16 cellular contexts compared by ENCODE assay signal in genomic region chr2:56288863-56289580, GRCh38.
A peak's percentile ranks its signal among the peaks of the same experiment; 100 is the strongest.
DNase-seq lines count a peak whose midpoint lies in the region; ATAC-seq, FAIRE-seq and TF ChIP-seq lines count a peak whose summit lies in the region.
"Had no signal": no experiment of that assay in that cellular context is flagged by ENCODE, and none has a peak within 500 bp of the region (broad histone marks: within the 10 kb centered on the region; RNA-seq: fewer than 3 reads in every experiment).

No MANE protein-coding gene starts in this region.

- H3K4me2 ChIP-seq in GM12878 (ENCODE audit: control insufficient read depth, insufficient read depth) (no peak overlapping the region), neural progenitor cell (no peak overlapping the region), mesenchymal stem cell (ENCODE audit: low read length, poor library complexity, severe bottlenecking) (no peak overlapping the region)
- H3K4me2 ChIP-seq: A549 had no signal

- H3K4me3 Mint-ChIP-seq in neural progenitor cell = no peak overlapping the region

- H2BK120ac ChIP-seq in mesenchymal stem cell (ENCODE audit: low read depth, low read length) = no peak overlapping the region

- H3K9me3 Mint-ChIP-seq in neural progenitor cell = no peaks in the 10 kb centered on the region

- H3K23ac ChIP-seq in mesenchymal stem cell (ENCODE audit: low read length in 2 of 2) = no peak overlapping the region

- no peaks in the 10 kb centered on the region for H4K20me1 ChIP-seq in GM12878 (ENCODE audit: control insufficient read depth, insufficient read depth)
- no peaks in the 10 kb centered on the region for H4K20me1 ChIP-seq in neural progenitor cell (ENCODE audit: low read depth)

- H3K36me3 ChIP-seq in GM12878 (ENCODE audit: control insufficient read depth in 2 of 2, insufficient read depth in 2 of 2, low read length in 1 of 2) (no peaks in the 10 kb centered on the region), neural progenitor cell (no peaks in the 10 kb centered on the region), mesenchymal stem cell (ENCODE audit: control insufficient read depth in 1 of 2, insufficient read depth in 2 of 2, low read depth in 1 of 2, low read length in 2 of 2) (no peaks in the 10 kb centered on the region)
- H3K36me3 ChIP-seq: HAP-1, thyroid gland had no signal

- no TSS peak for BruUV-seq in GM12878 (replicated peaks; lab: Mats Ljungman, UMichigan)

- H2BK5ac ChIP-seq in mesenchymal stem cell (ENCODE audit: low read depth, low read length, poor library complexity, severe bottlenecking) = no peak overlapping the region

- no peak overlapping the region for H2AFZ ChIP-seq in GM12878 (ENCODE audit: control insufficient read depth, low read depth, low read length)
- H2AFZ ChIP-seq in neural progenitor cell (replicated peaks) = no peak overlapping the region
- H2AFZ ChIP-seq in mesenchymal stem cell (ENCODE audit: low read depth, low read length) = no peak overlapping the region

- TF ChIP-seq POLR2A in GM12878 (IDR thresholded peaks at IDR 0.05; ENCODE audit: low read depth, low read length) = no peak

- H3K79me1 ChIP-seq in mesenchymal stem cell (replicated peaks; ENCODE audit: low read length, poor library complexity, severe bottlenecking) = no peaks in the 10 kb centered on the region

- H2BK15ac ChIP-seq in mesenchymal stem cell (ENCODE audit: low read depth, poor library complexity, severe bottlenecking) = no peak overlapping the region

- no peak for TF ChIP-seq EP300 in GM12878 (IDR thresholded peaks at IDR 0.05; ENCODE audit: borderline replicate concordance in 1 of 2, control insufficient read depth in 1 of 2, low read depth in 2 of 2, low read length in 2 of 2)

- H3K4me1 ChIP-seq in GM12878 (ENCODE audit: control insufficient read depth, insufficient read depth, low read length) (no peaks in the 10 kb centered on the region), neural progenitor cell (no peaks in the 10 kb centered on the region), mesenchymal stem cell (ENCODE audit: control insufficient read depth, insufficient read depth, low read depth, low read length) (no peaks in the 10 kb centered on the region)
- H3K4me1 ChIP-seq: A549, HAP-1 had no signal

- H3K18ac ChIP-seq in mesenchymal stem cell (ENCODE audit: low read depth in 1 of 2, low read length in 2 of 2) = no peak overlapping the region

- H2BK12ac ChIP-seq in mesenchymal stem cell (ENCODE audit: low read length in 2 of 2) = no peak overlapping the region

- no peaks in the 10 kb centered on the region for H3K4me1 Mint-ChIP-seq in neural progenitor cell

- no peak overlapping the region for H4K8ac ChIP-seq in mesenchymal stem cell (ENCODE audit: low read length)

- FAIRE-seq in GM12878 (lab: Jason Lieb, UNC) = no peak
- FAIRE-seq: bronchial epithelial cell, D721Med, endometrium had no signal

- H3K36me3 Mint-ChIP-seq in neural progenitor cell = no peaks in the 10 kb centered on the region

- ATAC-seq in GM12878 (peak; percentile 47; the same call in 2 of the 3 replicates), GM18861 (IDR thresholded peaks at IDR 0.05; ENCODE audit: unreplicated experiment) (no peak)
- ATAC-seq: A549 had no signal

- POLR2A ChIA-PET in GM12878 (lab: Charles Lee) = no interaction called here

- H3F3A ChIP-seq in neural progenitor cell (ENCODE audit: low read depth) = no peaks in the 10 kb centered on the region

- no peaks in the 10 kb centered on the region for H3K27me3 Mint-ChIP-seq in neural progenitor cell (ENCODE audit: insufficient read depth, low read depth)

- no peaks in the 10 kb centered on the region for H3K79me2 ChIP-seq in GM12878 (ENCODE audit: control insufficient read depth, insufficient read depth, low read length)
- no peaks in the 10 kb centered on the region for H3K79me2 ChIP-seq in neural progenitor cell (ENCODE audit: low read depth)

- SMC1A ChIA-PET in GM12878 (lab: Charles Lee; ENCODE audit: uncharacterized antibody, unreplicated experiment) = interaction anchor here (1.4 kb wide), 1 partner anchor 27 kb away, joined by 3 read pairs; no protein-coding TSS in a partner anchor

- no peak overlapping the region for H2AK5ac ChIP-seq in mesenchymal stem cell (ENCODE audit: low read length, severe bottlenecking)

- CTCF ChIA-PET in GM12878 (lab: Yijun Ruan, JAX) = interaction anchor here (0.6 to 1.8 kb wide), 4 partner anchors 17 to 457 kb away, joined by 3 to 7 read pairs (median 4); no protein-coding TSS in a partner anchor

- peak; percentile 10 to 32 (median 27); a peak in 3 of 6 replicates for TF ChIP-seq CTCF in GM12878 (IDR thresholded peaks at IDR 0.05 in 2 of 3, conservative IDR thresholded peaks at IDR 0.05 in 1 of 3; ENCODE audit: control insufficient read depth in 2 of 3, extremely low read depth in 1 of 3, insufficient read depth in 1 of 3, low read depth in 3 of 3, low read length in 3 of 3)
- peak; percentile 19 for TF ChIP-seq CTCF in neural progenitor cell (IDR thresholded peaks at IDR 0.05)

- H3K27ac Mint-ChIP-seq in neural progenitor cell = no peak overlapping the region

- H3K9me3 ChIP-seq in GM12878 (replicated peaks; ENCODE audit: control insufficient read depth, insufficient read depth, low read length) (no peaks in the 10 kb centered on the region), neural progenitor cell (ENCODE audit: low read depth) (no peaks in the 10 kb centered on the region), mesenchymal stem cell (ENCODE audit: control insufficient read depth, low read length) (no peaks in the 10 kb centered on the region)
- H3K9me3 ChIP-seq: A549, HAP-1, thyroid gland had no signal

- DNase-seq in NCI-H1436 treated with DMSO at 0.1 percent for 48 hours (lab: John Stamatoyannopoulos, UW) = peak; percentile 34
- DNase-seq in NCI-H1436 (lab: John Stamatoyannopoulos, UW) = no peak
- DNase-seq in NAMALWA (ENCODE audit: low spot score) = peak; percentile 58
- DNase-seq in GM12878 (ENCODE audit: low read depth, low spot score) = no peak
- no peak for DNase-seq in neural progenitor cell (ENCODE audit: low spot score)
- DNase-seq in DMS153 (lab: John Stamatoyannopoulos, UW) = no peak
- DNase-seq in mesenchymal stem cell = no peak
- DNase-seq: activated naive CD4-positive, alpha-beta T cell treated with Interleukin-2 at 50 U/mL for 16 hours; NCI-H526; thyroid gland had no signal

- H3K9ac ChIP-seq in GM12878 (ENCODE audit: control insufficient read depth, insufficient read depth, low read length) (no peak overlapping the region), neural progenitor cell (no peak overlapping the region), mesenchymal stem cell (ENCODE audit: low read length) (no peak overlapping the region)

- WGBS in GM12878 (ENCODE audit: insufficient coverage, insufficient replicate concordance, low lambda C conversion rate, missing lambda C conversion rate) = 0% methylated on average over 2 of the region's 2 CpGs
- 78% methylated on average over 2 of the region's 2 CpGs for WGBS in mesenchymal stem cell

- H3K27me3 ChIP-seq in GM12878 (replicated peaks in 1 of 2; ENCODE audit: control insufficient read depth in 2 of 2, insufficient read depth in 2 of 2, low read length in 1 of 2) (no peaks in the 10 kb centered on the region), neural progenitor cell (no peaks in the 10 kb centered on the region), mesenchymal stem cell (ENCODE audit: control insufficient read depth in 1 of 2, insufficient read depth in 1 of 2, low read length in 2 of 2) (no peaks in the 10 kb centered on the region)
- H3K27me3 ChIP-seq: thyroid gland had no signal

- no peak overlapping the region for H3K4me3 ChIP-seq in GM12878
- no peak overlapping the region for H3K4me3 ChIP-seq in neural progenitor cell
- H3K4me3 ChIP-seq in mesenchymal stem cell (ENCODE audit: insufficient read depth in 1 of 2, low read depth in 1 of 2, low read length in 2 of 2) = no peak overlapping the region
- H3K4me3 ChIP-seq: A549, HAP-1, thyroid gland had no signal

- H3K4ac ChIP-seq in mesenchymal stem cell (ENCODE audit: low read depth in 1 of 2, low read length in 2 of 2) = no peak overlapping the region

- intact Hi-C loops in GM12878 (cut with micrococcal nuclease; ENCODE audit: unreplicated experiment) = loop anchor here (2.0 kb wide), 1 partner anchor 460 kb away; no protein-coding TSS in a partner anchor

- no peak overlapping the region for H3K27ac ChIP-seq in GM12878 (ENCODE audit: control insufficient read depth, insufficient read depth)
- no peak overlapping the region for H3K27ac ChIP-seq in neural progenitor cell
- H3K27ac ChIP-seq in mesenchymal stem cell (ENCODE audit: low read length, poor library complexity, severe bottlenecking) = no peak overlapping the region
- H3K27ac ChIP-seq: A549, thyroid gland had no signal

- no peak overlapping the region for H4K91ac ChIP-seq in mesenchymal stem cell (ENCODE audit: low read length)

- RAD21 ChIA-PET in GM12878 (lab: Charles Lee; ENCODE audit: unreplicated experiment) = interaction anchor here (1.0 kb wide), 1 partner anchor 461 kb away, joined by 3 read pairs; no protein-coding TSS in a partner anchor

- peak; percentile 30; the same call in 1 of the 2 replicates for TF ChIP-seq RAD21 in GM12878 (IDR thresholded peaks at IDR 0.05; ENCODE audit: insufficient read depth, low read depth, low read length)

- H3K14ac ChIP-seq in mesenchymal stem cell (ENCODE audit: low read length in 2 of 2) = no peak overlapping the region

- in situ Hi-C loops in GM12878 (cut with MboI) = no loop called here

TF ChIP-seq in GM12878, 131 proteins besides CTCF, POLR2A, EP300 and RAD21:
- TF ChIP-seq STAT3 (IDR thresholded peaks at IDR 0.05; ENCODE audit: low read depth, low read length) (no peak), PML (IDR thresholded peaks at IDR 0.05; ENCODE audit: low read length) (no peak), CBFB (IDR thresholded peaks at IDR 0.05; ENCODE audit: low read depth) (no peak), IRF4 (IDR thresholded peaks at IDR 0.05; ENCODE audit: low read depth, low read length) (no peak), TCF3 (IDR thresholded peaks at IDR 0.05; ENCODE audit: borderline replicate concordance, insufficient read depth, low read depth, low read length) (no peak), BMI1 (IDR thresholded peaks at IDR 0.05; ENCODE audit: borderline replicate concordance) (no peak), SMC3 (IDR thresholded peaks at IDR 0.05; ENCODE audit: borderline replicate concordance, low read length) (peak; percentile 36; the same call in 1 of the 2 replicates)

Comparison
In these comparisons a context has a peak if more than half of its experiments do, and no peak if none do; other contexts are left out.
1. DNase-seq: peak in NCI-H1436 treated with DMSO at 0.1 percent for 48 hours (single experiment) and NAMALWA (single experiment); none in NCI-H1436 (single experiment), GM12878 (single experiment), neural progenitor cell (single experiment), DMS153 (single experiment) and mesenchymal stem cell (single experiment).